In genomic region chrY:24611244-24611643, GRCh38 we compare ENCODE assay signal across 4 cellular contexts. TPM values are rescaled to one million over a fixed set of nuclear protein-coding genes. Genes with fewer than 3 reads are reported as not detected.
"Had no signal": no experiment of that assay in that cellular context is flagged by ENCODE, and none has a peak within 500 bp of the region (broad histone marks: within the 10 kb centered on the region; RNA-seq: fewer than 3 reads in every experiment).

No MANE protein-coding gene starts in this region.

RNA-seq across cellular contexts. Expression of gene BPY2B, which starts 6.6 kb away (rescaled TPM):
- total RNA-seq: LHCN-M2, M059J, MCF 10A, NCI-H460 had no signal
